In the genomic region with DNA sequence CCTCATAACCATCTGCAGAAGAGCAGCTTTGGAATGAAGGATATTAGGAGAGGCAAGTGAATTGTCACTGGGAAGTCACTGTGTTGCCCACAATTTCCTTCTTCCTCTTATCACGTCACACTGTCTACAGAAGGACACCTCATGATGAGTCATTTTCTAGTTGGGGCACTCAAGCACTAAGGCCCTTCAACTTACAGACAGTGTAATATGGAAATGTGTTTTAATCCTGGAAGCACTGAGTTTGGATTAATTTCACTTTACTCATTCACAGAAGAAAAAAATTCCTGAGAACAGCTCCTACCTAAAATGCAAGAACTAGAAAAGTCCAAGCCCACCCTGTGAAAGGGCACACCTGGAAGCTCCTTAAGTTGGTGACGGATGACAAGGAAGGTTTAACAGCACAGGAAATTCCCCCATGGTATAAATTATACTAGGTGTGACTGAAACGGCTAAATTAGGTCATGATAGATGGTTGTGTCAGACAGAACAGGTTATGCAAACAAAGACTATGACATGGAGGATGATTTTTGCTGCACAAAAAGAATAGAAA, we compare ENCODE assay signal across 8 cellular contexts. TPM values are rescaled to one million over a fixed set of nuclear protein-coding genes. Genes with fewer than 3 reads are reported as not detected.
DNase-seq lines count a peak whose midpoint lies in the region; ATAC-seq, FAIRE-seq and TF ChIP-seq lines count a peak whose summit lies in the region.

No MANE protein-coding gene starts in this region.

- ATAC-seq in HG02759 (IDR thresholded peaks at IDR 0.05; ENCODE audit: unreplicated experiment) (peak; percentile 83), Panc1 (peak; percentile 94), foreskin keratinocyte (peak; percentile 85)

- POLR2A ChIA-PET in Panc1 (lab: Charles Lee), result no interaction called here

- FAIRE-seq in kidney (lab: Jason Lieb, UNC), result no peak

- DNase-seq in GM10266 (ENCODE audit: extremely low spot score) (peak; percentile 21), Panc1 (ENCODE audit: low read depth, low spot score) (peak; percentile 74), foreskin keratinocyte (peak; percentile 93 to 97), pons (ENCODE audit: low spot score) (no peak), medulla oblongata (ENCODE audit: extremely low spot score) (no peak), kidney (no peak), occipital lobe (lab: John Stamatoyannopoulos, UW) (no peak)

- H3K27me3 ChIP-seq in Panc1 (ENCODE audit: control insufficient read depth, insufficient read depth, low read length) (no peaks in the 10 kb centered on the region), foreskin keratinocyte (no peaks in the 10 kb centered on the region)

- BruUV-seq in Panc1 (replicated peaks; lab: Mats Ljungman, UMichigan), result no TSS peak

- H3K9me3 ChIP-seq in Panc1 (ENCODE audit: control insufficient read depth, insufficient read depth, low read depth, low read length) (no peaks in the 10 kb centered on the region), kidney (ENCODE audit: control insufficient read depth in 1 of 2, low read length in 2 of 2) (no peaks in the 10 kb centered on the region)

- TF ChIP-seq CTCF in GM10266 (IDR thresholded peaks at IDR 0.05; ENCODE audit: control insufficient read depth, insufficient read depth, low read depth, missing control alignments) (no peak), Panc1 (IDR thresholded peaks at IDR 0.05) (no peak), foreskin keratinocyte (conservative IDR thresholded peaks at IDR 0.05) (no peak), kidney (IDR thresholded peaks at IDR 0.05; ENCODE audit: borderline replicate concordance, extremely low read depth, insufficient read depth) (no peak)

- no peaks in the 10 kb centered on the region for H3K36me3 ChIP-seq in Panc1 (ENCODE audit: control insufficient read depth, insufficient read depth, low read length)
- H3K36me3 ChIP-seq in kidney (ENCODE audit: control insufficient read depth in 1 of 2, insufficient read depth in 2 of 2, low read length in 2 of 2), result no peaks in the 10 kb centered on the region

- H3K4me3 ChIP-seq in Panc1 (ENCODE audit: low read depth in 2 of 2, low read length in 2 of 2) (no peak overlapping the region), kidney (ENCODE audit: low read length in 2 of 2) (no peak overlapping the region)

- H3K27ac ChIP-seq in Panc1 (ENCODE audit: low read length), result peak overlapping the region; percentile 44; the same call in 1 of the 2 replicates
- H3K27ac ChIP-seq in foreskin keratinocyte, result peak overlapping the region; percentile 96
- no peak overlapping the region for H3K27ac ChIP-seq in kidney (ENCODE audit: low read depth in 2 of 2, low read length in 2 of 2)

- in situ Hi-C loops in Panc1 (cut with HindIII; ENCODE audit: low pct_unique_long_range_greater_than_20kb, low sequenced_read_pairs), result no loop called here

- H3K4me1 ChIP-seq in Panc1 (ENCODE audit: control insufficient read depth, insufficient read depth, low read length) (peaks cover 11% of the 10 kb centered on the region), foreskin keratinocyte (peaks cover 50% of the 10 kb centered on the region), kidney (ENCODE audit: control insufficient read depth in 1 of 2, insufficient read depth in 1 of 2, low read depth in 1 of 2, low read length in 2 of 2) (peaks cover 5 to 8% of the 10 kb centered on the region in 2 donors)

- no peak overlapping the region for H3K9ac ChIP-seq in kidney (ENCODE audit: low read length in 2 of 2)

- CTCF ChIA-PET in Panc1 (lab: Charles Lee), result no interaction called here

- intact Hi-C loops in Panc1 (cut with micrococcal nuclease; ENCODE audit: unreplicated experiment), result no loop called here
- intact Hi-C loops in kidney (cut with DNase I), result no loop called here

RNA-seq across cellular contexts. Expression of gene PARD3, which starts 56.6 kb away (rescaled TPM):
- total RNA-seq in Panc1 (2021; ENCODE audit: unreplicated experiment) (29.8 TPM), foreskin keratinocyte (65.4 and 69.5 TPM in 2 replicates), kidney (47.5 TPM), occipital lobe (20.6 TPM)
- polyA plus RNA-seq in Panc1 (2012; ENCODE audit: insufficient read length), result 17.4 TPM
- polyA plus RNA-seq in foreskin keratinocyte (25.6 and 29.2 TPM in 2 replicates), kidney (ENCODE audit: insufficient read depth, low read depth, low replicate concordance) (21.1 TPM)

Comparison
In these comparisons a context has a peak if more than half of its experiments do, and no peak if none do; other contexts are left out.
1. DNase-seq: peak in GM10266 (single experiment), Panc1 (single experiment) and foreskin keratinocyte (2 of 2); none in pons (single experiment), medulla oblongata (single experiment), kidney (single experiment) and occipital lobe (single experiment).
2. H3K27ac ChIP-seq: peak in Panc1 (single experiment) and foreskin keratinocyte (single experiment); none in kidney (0 of 2).
3. Peak in every context shown above with its lines, with median percentiles within 50 percentile points of each other: ATAC-seq.